Comparison of ENCODE assay signal across 1 cellular context in the genomic region with DNA sequence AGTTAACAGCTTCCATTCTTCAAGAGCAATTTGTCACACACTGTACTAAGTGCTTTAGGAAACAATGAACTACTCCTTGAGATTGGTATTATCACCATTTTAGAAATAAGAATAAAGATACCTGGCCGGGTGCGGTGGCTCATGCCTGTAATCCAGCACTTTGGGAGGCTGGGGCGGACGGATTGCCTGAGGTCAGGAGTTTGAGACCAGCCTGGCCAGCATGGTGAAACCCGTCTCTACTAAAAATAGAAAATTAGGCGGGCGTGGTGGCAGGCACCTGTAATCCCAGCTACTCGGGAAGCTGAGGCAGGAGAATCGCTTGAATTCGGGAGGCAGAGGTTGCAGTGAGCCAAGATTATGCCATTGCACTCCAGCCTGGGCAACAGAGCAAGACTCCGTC. TPM values are rescaled to one million over a fixed set of nuclear protein-coding genes. Genes with fewer than 3 reads are reported as not detected.
"Had no signal": no experiment of that assay in that cellular context is flagged by ENCODE, and none has a peak within 500 bp of the region (broad histone marks: within the 10 kb centered on the region; RNA-seq: fewer than 3 reads in every experiment).

No MANE protein-coding gene starts in this region.

RNA-seq across cellular contexts. Expression of a gene that starts 20.4 kb away (rescaled TPM):
- total RNA-seq: activated B cell treated with CpG ODN at 0.5 μM for 24 hours had no signal
